In genomic region chr20:2780948-2781347, GRCh38 we compare ENCODE assay signal across 17 cellular contexts. TPM values are rescaled to one million over a fixed set of nuclear protein-coding genes. Genes with fewer than 3 reads are reported as not detected.
DNase-seq lines count a peak whose midpoint lies in the region; TF ChIP-seq lines count a peak whose summit lies in the region.
"Had no signal": no experiment of that assay in that cellular context is flagged by ENCODE, and none has a peak within 500 bp of the region (broad histone marks: within the 10 kb centered on the region; RNA-seq: fewer than 3 reads in every experiment).

No MANE protein-coding gene starts in this region.

- no peak overlapping the region for H3K4me3 ChIP-seq in Karpas-422 (ENCODE audit: low read length)
- no peak overlapping the region for H3K4me3 ChIP-seq in epithelial cell of proximal tubule (ENCODE audit: low read depth, low read length)
- H3K4me3 ChIP-seq: HAP-1 had no signal

- no peaks in the 10 kb centered on the region for H3K9me3 ChIP-seq in Karpas-422 (ENCODE audit: low read length)
- H3K9me3 ChIP-seq: HAP-1 had no signal

- H3K9ac ChIP-seq in Karpas-422 (ENCODE audit: low read length) = no peak overlapping the region
- H3K9ac ChIP-seq: SK-N-SH had no signal

- H3K79me2 ChIP-seq in Karpas-422 (ENCODE audit: low read length) = no peaks in the 10 kb centered on the region

- H3K36me3 ChIP-seq in Karpas-422 (ENCODE audit: insufficient read depth, low read length) = no peaks in the 10 kb centered on the region
- H3K36me3 ChIP-seq: HAP-1 had no signal

- DNase-seq in Karpas-422 (peak; percentile 57), OCI-M1 (lab: John Stamatoyannopoulos, UW) (peak; percentile 45), epithelial cell of proximal tubule (ENCODE audit: low read depth) (no peak), RKO (ENCODE audit: low spot score) (no peak), NCI-H1105 (lab: John Stamatoyannopoulos, UW) (no peak), amygdala (lab: John Stamatoyannopoulos, UW) (no peak), DMS153 (lab: John Stamatoyannopoulos, UW) (no peak)
- DNase-seq: CD8-positive, alpha-beta memory T cell; NCI-H1105 treated with DMSO at 0.1 percent for 48 hours; NCI-H187; Right ventricle myocardium superior; SK-N-SH; T-cell; T1000 had no signal

- TF ChIP-seq CTCF in GM12873 (IDR thresholded peaks at IDR 0.05; ENCODE audit: insufficient read depth, low read depth, low read length, missing control alignments) (peak; percentile 23), epithelial cell of proximal tubule (conservative IDR thresholded peaks at IDR 0.05; ENCODE audit: low read depth, low read length) (peak; percentile 19)

- no peaks in the 10 kb centered on the region for H4K20me1 ChIP-seq in Karpas-422 (ENCODE audit: insufficient read depth, low read depth, low read length)

- H3K9me2 ChIP-seq in Karpas-422 (replicated peaks; ENCODE audit: insufficient read depth, low read length) = no peaks in the 10 kb centered on the region
- H3K9me2 ChIP-seq: SK-N-SH had no signal

- H3K4me2 ChIP-seq in Karpas-422 (ENCODE audit: low read depth, low read length, poor library complexity, severe bottlenecking) = no peak overlapping the region
- H3K4me2 ChIP-seq: SK-N-SH had no signal

- H3K27ac ChIP-seq in Karpas-422 (ENCODE audit: low read length) = no peak overlapping the region

- no peak overlapping the region for H2AFZ ChIP-seq in Karpas-422 (ENCODE audit: low read length)

- peaks cover 7% of the 10 kb centered on the region for H3K4me1 ChIP-seq in Karpas-422 (ENCODE audit: low read length)
- H3K4me1 ChIP-seq: HAP-1 had no signal

- 0 out of 2 replicates have a peak, but pooled peaks cover 2% of the 10 kb centered on the region for H3K27me3 ChIP-seq in Karpas-422 (ENCODE audit: low read length)

RNA-seq across cellular contexts. Expression of gene CPXM1, which starts 19.5 kb away (rescaled TPM):
- total RNA-seq in Karpas-422 (2014; rRNA removed; shearing (Covaris generic); ENCODE audit: low replicate concordance) = not detected in 2 replicates
- 38.1 and 39.6 TPM in 2 replicates for total RNA-seq in epithelial cell of proximal tubule

RNA-seq across cellular contexts. Expression of gene C20orf141, which starts 33.8 kb away (rescaled TPM):
- not detected in 2 replicates for total RNA-seq in Karpas-422 (2014; rRNA removed; shearing (Covaris generic); ENCODE audit: low replicate concordance)
- 1.1 TPM in 1 of 2 replicates, not detected in the other for total RNA-seq in epithelial cell of proximal tubule
- total RNA-seq: CD8-positive, alpha-beta memory T cell; Daoy; Right ventricle myocardium superior; T-cell had no signal

RNA-seq across cellular contexts. Expression of gene TMEM239, which starts 35.2 kb away (rescaled TPM):
- not detected in 2 replicates for total RNA-seq in Karpas-422 (2014; rRNA removed; shearing (Covaris generic); ENCODE audit: low replicate concordance)
- not detected in 2 replicates for total RNA-seq in epithelial cell of proximal tubule
- total RNA-seq: CD8-positive, alpha-beta memory T cell; Daoy; Right ventricle myocardium superior; T-cell had no signal

RNA-seq across cellular contexts. Expression of gene PCED1A, which starts 59.5 kb away (rescaled TPM):
- total RNA-seq in Karpas-422 (2014; rRNA removed; shearing (Covaris generic); ENCODE audit: low replicate concordance) = 19.0 and 20.3 TPM in 2 replicates
- 12.2 and 37.5 TPM in 2 replicates for total RNA-seq in epithelial cell of proximal tubule

RNA-seq across cellular contexts. Expression of gene VPS16, which starts 59.6 kb away (rescaled TPM):
- total RNA-seq in Karpas-422 (2014; rRNA removed; shearing (Covaris generic); ENCODE audit: low replicate concordance) = 24.7 and 38.2 TPM in 2 replicates
- total RNA-seq in epithelial cell of proximal tubule = 18.1 and 19.2 TPM in 2 replicates

Comparison
In these comparisons a context has a peak if more than half of its experiments do, and no peak if none do; other contexts are left out.
1. DNase-seq: peak in Karpas-422 (single experiment) and OCI-M1 (single experiment); none in epithelial cell of proximal tubule (single experiment), RKO (single experiment), NCI-H1105 (single experiment), amygdala (0 of 56) and DMS153 (single experiment).
2. RNA of gene CPXM1, which starts 19.5 kb away (total RNA-seq): 38.1 to 39.6 TPM in epithelial cell of proximal tubule; not detected in Karpas-422; every median in the first group is over 10 times any median in the second.